ENCODE assay signal across 21 cellular contexts in the genomic region with DNA sequence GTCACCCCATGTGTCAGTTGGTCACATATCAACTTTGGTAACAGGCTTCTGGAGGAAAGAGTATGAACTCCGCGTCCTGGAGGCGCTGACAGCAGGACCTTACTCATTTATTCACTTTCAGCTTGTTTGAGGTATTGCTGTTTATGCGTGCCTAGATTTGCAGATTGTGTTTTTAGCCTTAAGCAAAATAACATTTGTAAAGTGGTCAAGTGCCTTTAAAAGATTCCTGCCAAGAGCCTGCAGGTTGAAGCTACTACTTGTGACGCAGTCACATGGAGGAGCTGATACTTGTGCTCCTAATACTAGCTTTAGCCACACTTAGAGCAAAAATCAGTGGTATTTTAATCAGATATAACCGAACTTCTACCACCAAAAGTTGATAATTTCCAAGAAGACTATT.
"Had no signal": no experiment of that assay in that cellular context is flagged by ENCODE, and none has a peak within 500 bp of the region (broad histone marks: within the 10 kb centered on the region; RNA-seq: fewer than 3 reads in every experiment).

No MANE protein-coding gene starts in this region.

- DNase-seq: activated CD4-positive, alpha-beta T cell treated with anti-CD3 and anti-CD28 coated beads, Interleukin-2, amount 50 U/mL, for 4 hours; activated CD8-positive, alpha-beta memory T cell treated with anti-CD3 and anti-CD28 coated beads for 24 hours; activated CD8-positive, alpha-beta memory T cell treated with anti-CD3 and anti-CD28 coated beads, Interleukin-2, amount 50 U/mL, for 4 hours; activated naive CD4-positive, alpha-beta T cell treated with Interleukin-2 at 50 U/mL for 16 hours; activated naive CD8-positive, alpha-beta T cell treated with anti-CD3 and anti-CD28 coated beads for 36 hours; activated T-cell treated with anti-CD3 and anti-CD28 coated beads, Interleukin-2, amount 50 U/mL, for 48 hours; dorsolateral prefrontal cortex; effector memory CD8-positive, alpha-beta T cell; gastrocnemius medialis; hippocampal formation; left ventricle myocardium superior; stimulated activated CD4-positive, alpha-beta T cell treated with anti-CD3 and anti-CD28 coated beads, Interleukin-4, amount 100 ng/mL, for 1 hour; stimulated activated naive CD4-positive, alpha-beta T cell treated with Interleukin-2 at 50 U/mL for 16 hours; T-helper 1 cell had no signal

- H3K4me3 ChIP-seq: dorsolateral prefrontal cortex, esophagus muscularis mucosa, gastrocnemius medialis, ovary, thoracic aorta had no signal

- FAIRE-seq: astrocyte, TTC549 had no signal

- H3K9me3 ChIP-seq: esophagus muscularis mucosa, gastrocnemius medialis, neutrophil, ovary, thoracic aorta had no signal

- H3K27ac ChIP-seq: dorsolateral prefrontal cortex, esophagus muscularis mucosa, neutrophil had no signal

- H3K4me1 ChIP-seq: esophagus muscularis mucosa had no signal

- H3K36me3 ChIP-seq: esophagus muscularis mucosa, gastrocnemius medialis, neutrophil, ovary, thoracic aorta had no signal

- H3K27me3 ChIP-seq: dorsolateral prefrontal cortex, esophagus muscularis mucosa, gastrocnemius medialis, neutrophil, ovary had no signal

- ATAC-seq: effector memory CD8-positive, alpha-beta T cell; gastrocnemius medialis; left ventricle myocardium superior; natural killer cell treated with Interleukin-12 subunit alpha and Interleukin-12 subunit beta and Interleukin-15 and Interleukin-18, amount 100 ng/mL, for 72 hours had no signal
